Comparison of ENCODE assay signal across 1 cellular context in the genomic region with DNA sequence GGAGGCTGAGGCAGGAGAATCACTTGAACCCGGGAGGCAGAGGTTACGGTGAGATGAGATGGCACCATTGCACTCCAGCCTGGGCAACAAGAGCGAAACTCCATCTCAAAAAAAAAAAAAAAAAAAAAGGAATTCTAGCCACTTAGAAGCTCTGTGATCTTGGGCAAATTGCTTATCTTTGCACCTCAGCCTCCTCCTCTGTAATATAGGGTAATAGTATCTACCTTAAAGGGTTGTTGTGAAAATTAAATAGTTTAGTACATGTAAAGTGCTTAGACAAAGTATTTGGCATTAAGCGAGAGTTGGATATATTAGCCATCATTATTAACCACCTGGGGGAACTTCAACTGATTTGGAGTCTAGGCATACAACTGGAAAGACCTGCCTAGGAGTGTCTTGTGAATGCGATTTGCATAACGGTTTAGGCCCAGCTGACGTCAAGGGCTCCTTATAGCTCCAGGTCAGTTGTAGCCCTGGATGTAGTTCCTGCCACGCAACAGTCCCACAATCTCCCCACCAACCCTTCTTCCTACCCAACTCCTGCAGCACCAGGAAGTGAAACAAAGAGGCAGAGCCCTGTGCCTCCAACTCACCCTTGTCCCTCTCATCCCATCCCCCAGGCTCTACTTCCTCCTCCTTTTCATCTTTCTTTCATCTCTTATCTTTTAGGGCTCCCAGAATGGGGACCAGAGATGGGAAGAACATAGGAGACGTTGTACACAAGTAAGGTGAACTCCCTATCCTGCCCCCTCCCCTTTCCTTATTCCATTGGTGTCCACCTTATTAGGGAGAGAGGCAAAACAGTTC.
A peak's percentile ranks its signal among the peaks of the same experiment; 100 is the strongest.
TF ChIP-seq lines count a peak whose summit lies in the region.

No MANE protein-coding gene starts in this region.

TF ChIP-seq in K562, 482 proteins besides CTCF, POLR2A, EP300 and RAD21 (continued from another document and continues in another):
- TF ChIP-seq TBP (optimal IDR thresholded peaks at IDR 0.05; ENCODE audit: low read depth, low read length): peak; percentile 74
- TF ChIP-seq GTF2E2 (tag; IDR thresholded peaks at IDR 0.05): peak; percentile 64; the same call in 1 of the 2 replicates
- no peak for TF ChIP-seq FUS (optimal IDR thresholded peaks at IDR 0.05; ENCODE audit: low read depth, low read length)
- no peak for TF ChIP-seq HNRNPLL (IDR thresholded peaks at IDR 0.05; ENCODE audit: low read depth, low read length, poor library complexity, severe bottlenecking)
- TF ChIP-seq TCFL5 (CRISPR knock-in tag; conservative IDR thresholded peaks at IDR 0.05): no peak
- TF ChIP-seq, protein P1, sequence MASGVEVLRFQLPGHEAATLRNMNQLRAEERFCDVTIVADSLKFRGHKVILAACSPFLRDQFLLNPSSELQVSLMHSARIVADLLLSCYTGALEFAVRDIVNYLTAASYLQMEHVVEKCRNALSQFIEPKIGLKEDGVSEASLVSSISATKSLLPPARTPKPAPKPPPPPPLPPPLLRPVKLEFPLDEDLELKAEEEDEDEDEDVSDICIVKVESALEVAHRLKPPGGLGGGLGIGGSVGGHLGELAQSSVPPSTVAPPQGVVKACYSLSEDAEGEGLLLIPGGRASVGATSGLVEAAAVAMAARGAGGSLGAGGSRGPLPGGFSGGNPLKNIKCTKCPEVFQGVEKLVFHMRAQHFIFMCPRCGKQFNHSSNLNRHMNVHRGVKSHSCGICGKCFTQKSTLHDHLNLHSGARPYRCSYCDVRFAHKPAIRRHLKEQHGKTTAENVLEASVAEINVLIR (CRISPR knock-in tag; IDR thresholded peaks at IDR 0.05): peak; percentile 70
- TF ChIP-seq, protein P2, sequence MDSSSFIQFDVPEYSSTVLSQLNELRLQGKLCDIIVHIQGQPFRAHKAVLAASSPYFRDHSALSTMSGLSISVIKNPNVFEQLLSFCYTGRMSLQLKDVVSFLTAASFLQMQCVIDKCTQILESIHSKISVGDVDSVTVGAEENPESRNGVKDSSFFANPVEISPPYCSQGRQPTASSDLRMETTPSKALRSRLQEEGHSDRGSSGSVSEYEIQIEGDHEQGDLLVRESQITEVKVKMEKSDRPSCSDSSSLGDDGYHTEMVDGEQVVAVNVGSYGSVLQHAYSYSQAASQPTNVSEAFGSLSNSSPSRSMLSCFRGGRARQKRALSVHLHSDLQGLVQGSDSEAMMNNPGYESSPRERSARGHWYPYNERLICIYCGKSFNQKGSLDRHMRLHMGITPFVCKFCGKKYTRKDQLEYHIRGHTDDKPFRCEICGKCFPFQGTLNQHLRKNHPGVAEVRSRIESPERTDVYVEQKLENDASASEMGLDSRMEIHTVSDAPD (CRISPR knock-in tag; IDR thresholded peaks at IDR 0.05): no peak
- TF ChIP-seq FOSL1 (tag; conservative IDR thresholded peaks at IDR 0.05): peak; percentile 46; the same call in 1 of the 2 replicates
- no peak for TF ChIP-seq HMG20A (CRISPR knock-in tag; conservative IDR thresholded peaks at IDR 0.05)
- 0 out of 4 replicates have a peak, but pooled peaks of 1 of the 2 experiments have one; percentile 32 for TF ChIP-seq KDM1A (IDR thresholded peaks at IDR 0.05)
- TF ChIP-seq, protein P3, sequence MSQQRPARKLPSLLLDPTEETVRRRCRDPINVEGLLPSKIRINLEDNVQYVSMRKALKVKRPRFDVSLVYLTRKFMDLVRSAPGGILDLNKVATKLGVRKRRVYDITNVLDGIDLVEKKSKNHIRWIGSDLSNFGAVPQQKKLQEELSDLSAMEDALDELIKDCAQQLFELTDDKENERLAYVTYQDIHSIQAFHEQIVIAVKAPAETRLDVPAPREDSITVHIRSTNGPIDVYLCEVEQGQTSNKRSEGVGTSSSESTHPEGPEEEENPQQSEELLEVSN (IDR thresholded peaks at IDR 0.05; ENCODE audit: borderline replicate concordance in 1 of 2, extremely low read depth in 1 of 2, insufficient read depth in 1 of 2, insufficient read length in 1 of 2, low read depth in 1 of 2, low read length in 1 of 2, poor library complexity in 1 of 2, severe bottlenecking in 1 of 2): peak in 1 of 2 experiments; percentile 26
- peak; percentile 94 for TF ChIP-seq POLR2B (IDR thresholded peaks at IDR 0.05; ENCODE audit: low read depth, partially characterized antibody)
- peak; percentile 77; the same call in 1 of the 2 replicates for TF ChIP-seq SREBF1 (IDR thresholded peaks at IDR 0.05; ENCODE audit: borderline replicate concordance, low read depth, low read length)
- TF ChIP-seq, protein P4, sequence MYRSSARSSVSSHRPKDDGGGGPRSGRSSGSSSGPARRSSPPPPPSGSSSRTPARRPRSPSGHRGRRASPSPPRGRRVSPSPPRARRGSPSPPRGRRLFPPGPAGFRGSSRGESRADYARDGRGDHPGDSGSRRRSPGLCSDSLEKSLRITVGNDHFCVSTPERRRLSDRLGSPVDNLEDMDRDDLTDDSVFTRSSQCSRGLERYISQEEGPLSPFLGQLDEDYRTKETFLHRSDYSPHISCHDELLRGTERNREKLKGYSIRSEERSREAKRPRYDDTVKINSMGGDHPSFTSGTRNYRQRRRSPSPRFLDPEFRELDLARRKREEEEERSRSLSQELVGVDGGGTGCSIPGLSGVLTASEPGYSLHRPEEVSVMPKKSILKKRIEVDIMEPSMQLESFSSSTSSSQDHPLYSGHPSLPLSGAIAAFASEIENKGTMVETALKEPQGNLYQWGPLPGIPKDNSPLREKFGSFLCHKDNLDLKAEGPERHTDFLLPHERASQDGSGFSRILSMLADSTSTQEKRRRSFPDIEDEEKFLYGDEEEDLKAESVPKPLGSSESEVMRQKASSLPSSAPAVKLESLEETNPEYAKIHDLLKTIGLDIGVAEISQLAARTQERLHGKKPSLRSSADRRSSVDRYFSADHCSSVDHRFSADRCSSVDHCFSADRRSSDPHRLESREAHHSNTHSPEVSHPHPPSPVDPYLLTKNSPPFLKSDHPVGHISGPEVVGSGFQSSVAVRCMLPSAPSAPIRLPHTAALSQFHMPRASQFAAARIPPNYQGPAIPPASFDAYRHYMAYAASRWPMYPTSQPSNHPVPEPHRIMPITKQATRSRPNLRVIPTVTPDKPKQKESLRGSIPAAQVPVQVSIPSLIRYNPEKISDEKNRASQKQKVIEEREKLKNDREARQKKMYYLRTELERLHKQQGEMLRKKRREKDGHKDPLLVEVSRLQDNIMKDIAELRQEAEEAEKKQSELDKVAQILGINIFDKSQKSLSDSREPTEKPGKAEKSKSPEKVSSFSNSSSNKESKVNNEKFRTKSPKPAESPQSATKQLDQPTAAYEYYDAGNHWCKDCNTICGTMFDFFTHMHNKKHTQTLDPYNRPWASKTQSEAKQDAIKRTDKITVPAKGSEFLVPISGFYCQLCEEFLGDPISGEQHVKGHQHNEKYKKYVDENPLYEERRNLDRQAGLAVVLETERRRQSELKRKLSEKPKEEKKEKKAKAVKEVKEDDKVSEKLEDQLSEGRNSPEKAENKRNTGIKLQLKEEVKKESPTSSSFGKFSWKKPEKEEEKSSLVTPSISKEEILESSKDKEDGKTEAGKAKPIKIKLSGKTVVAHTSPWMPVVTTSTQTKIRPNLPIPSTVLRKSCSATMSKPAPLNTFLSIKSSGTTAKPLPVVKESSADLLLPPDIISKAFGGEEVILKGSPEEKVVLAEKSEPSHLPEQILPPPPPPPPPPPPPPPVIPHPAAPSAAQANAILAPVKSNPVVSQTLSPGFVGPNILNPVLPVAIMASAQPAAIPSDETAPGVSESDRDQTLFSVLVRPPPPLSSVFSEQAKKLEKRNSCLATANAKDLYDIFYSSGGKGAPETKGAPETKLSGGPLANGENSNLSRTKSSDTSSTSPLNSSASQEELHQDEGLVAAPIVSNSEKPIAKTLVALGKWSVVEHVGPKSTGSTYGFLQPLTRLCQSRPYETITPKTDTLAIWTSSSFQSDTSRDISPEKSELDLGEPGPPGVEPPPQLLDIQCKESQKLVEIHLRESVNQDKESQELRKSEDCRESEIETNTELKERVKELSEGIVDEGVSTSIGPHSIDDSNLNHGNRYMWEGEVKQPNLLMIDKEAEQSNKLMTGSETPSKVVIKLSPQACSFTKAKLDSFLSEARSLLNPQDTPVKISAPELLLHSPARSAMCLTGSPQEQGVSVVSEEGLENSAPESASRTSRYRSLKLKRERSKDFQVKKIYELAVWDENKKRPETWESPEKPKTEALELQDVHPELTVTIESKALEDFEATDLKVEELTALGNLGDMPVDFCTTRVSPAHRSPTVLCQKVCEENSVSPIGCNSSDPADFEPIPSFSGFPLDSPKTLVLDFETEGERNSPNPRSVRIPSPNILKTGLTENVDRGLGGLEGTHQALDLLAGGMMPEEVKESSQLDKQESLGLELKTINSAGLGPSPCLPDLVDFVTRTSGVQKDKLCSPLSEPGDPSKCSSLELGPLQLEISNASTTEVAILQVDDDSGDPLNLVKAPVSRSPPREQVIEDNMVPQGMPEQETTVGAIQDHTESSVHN (IDR thresholded peaks at IDR 0.05; ENCODE audit: borderline replicate concordance in 1 of 2, low read depth in 1 of 2): peak in 1 of 2 experiments; percentile 53; a peak in 1 of 4 replicates
- TF ChIP-seq GABPB1 (CRISPR knock-in tag; IDR thresholded peaks at IDR 0.05): peak; percentile 71
- TF ChIP-seq, protein P5, sequence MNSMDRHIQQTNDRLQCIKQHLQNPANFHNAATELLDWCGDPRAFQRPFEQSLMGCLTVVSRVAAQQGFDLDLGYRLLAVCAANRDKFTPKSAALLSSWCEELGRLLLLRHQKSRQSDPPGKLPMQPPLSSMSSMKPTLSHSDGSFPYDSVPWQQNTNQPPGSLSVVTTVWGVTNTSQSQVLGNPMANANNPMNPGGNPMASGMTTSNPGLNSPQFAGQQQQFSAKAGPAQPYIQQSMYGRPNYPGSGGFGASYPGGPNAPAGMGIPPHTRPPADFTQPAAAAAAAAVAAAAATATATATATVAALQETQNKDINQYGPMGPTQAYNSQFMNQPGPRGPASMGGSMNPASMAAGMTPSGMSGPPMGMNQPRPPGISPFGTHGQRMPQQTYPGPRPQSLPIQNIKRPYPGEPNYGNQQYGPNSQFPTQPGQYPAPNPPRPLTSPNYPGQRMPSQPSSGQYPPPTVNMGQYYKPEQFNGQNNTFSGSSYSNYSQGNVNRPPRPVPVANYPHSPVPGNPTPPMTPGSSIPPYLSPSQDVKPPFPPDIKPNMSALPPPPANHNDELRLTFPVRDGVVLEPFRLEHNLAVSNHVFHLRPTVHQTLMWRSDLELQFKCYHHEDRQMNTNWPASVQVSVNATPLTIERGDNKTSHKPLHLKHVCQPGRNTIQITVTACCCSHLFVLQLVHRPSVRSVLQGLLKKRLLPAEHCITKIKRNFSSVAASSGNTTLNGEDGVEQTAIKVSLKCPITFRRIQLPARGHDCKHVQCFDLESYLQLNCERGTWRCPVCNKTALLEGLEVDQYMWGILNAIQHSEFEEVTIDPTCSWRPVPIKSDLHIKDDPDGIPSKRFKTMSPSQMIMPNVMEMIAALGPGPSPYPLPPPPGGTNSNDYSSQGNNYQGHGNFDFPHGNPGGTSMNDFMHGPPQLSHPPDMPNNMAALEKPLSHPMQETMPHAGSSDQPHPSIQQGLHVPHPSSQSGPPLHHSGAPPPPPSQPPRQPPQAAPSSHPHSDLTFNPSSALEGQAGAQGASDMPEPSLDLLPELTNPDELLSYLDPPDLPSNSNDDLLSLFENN (IDR thresholded peaks at IDR 0.05; ENCODE audit: low read depth in 2 of 2, low read length in 2 of 2): peak in 1 of 2 experiments; percentile 19; a peak in 1 of 4 replicates
- TF ChIP-seq, protein P6, sequence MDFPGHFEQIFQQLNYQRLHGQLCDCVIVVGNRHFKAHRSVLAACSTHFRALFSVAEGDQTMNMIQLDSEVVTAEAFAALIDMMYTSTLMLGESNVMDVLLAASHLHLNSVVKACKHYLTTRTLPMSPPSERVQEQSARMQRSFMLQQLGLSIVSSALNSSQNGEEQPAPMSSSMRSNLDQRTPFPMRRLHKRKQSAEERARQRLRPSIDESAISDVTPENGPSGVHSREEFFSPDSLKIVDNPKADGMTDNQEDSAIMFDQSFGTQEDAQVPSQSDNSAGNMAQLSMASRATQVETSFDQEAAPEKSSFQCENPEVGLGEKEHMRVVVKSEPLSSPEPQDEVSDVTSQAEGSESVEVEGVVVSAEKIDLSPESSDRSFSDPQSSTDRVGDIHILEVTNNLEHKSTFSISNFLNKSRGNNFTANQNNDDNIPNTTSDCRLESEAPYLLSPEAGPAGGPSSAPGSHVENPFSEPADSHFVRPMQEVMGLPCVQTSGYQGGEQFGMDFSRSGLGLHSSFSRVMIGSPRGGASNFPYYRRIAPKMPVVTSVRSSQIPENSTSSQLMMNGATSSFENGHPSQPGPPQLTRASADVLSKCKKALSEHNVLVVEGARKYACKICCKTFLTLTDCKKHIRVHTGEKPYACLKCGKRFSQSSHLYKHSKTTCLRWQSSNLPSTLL (IDR thresholded peaks at IDR 0.05): 0 out of 2 replicates have a peak, but pooled peaks have one; percentile 18
- peak; percentile 40 for TF ChIP-seq POLR2AphosphoS5 (IDR thresholded peaks at IDR 0.05; ENCODE audit: control insufficient read depth, insufficient read depth, low read depth, low read length)
- peak; percentile 53 for TF ChIP-seq CREB1 (IDR thresholded peaks at IDR 0.05)
- TF ChIP-seq CREB1 (CRISPR knock-in tag; IDR thresholded peaks at IDR 0.05): peak; percentile 70
- TF ChIP-seq HDAC1 (IDR thresholded peaks at IDR 0.05): peak in 1 of 2 experiments; percentile 59; a peak in 2 of 4 replicates
- TF ChIP-seq RCOR1 (IDR thresholded peaks at IDR 0.05; ENCODE audit: borderline replicate concordance in 1 of 2, low read depth in 2 of 2, low read length in 2 of 2): peak in 1 of 2 experiments; percentile 68; a peak in 2 of 4 replicates
- 0 out of 2 replicates have a peak, but pooled peaks have one; percentile 32 for TF ChIP-seq ZNF668 (CRISPR knock-in tag; IDR thresholded peaks at IDR 0.05)
- no peak for TF ChIP-seq DIDO1 (tag; IDR thresholded peaks at IDR 0.05; ENCODE audit: low read depth)
- no peak for TF ChIP-seq HEY1 (CRISPR knock-in tag; IDR thresholded peaks at IDR 0.05; ENCODE audit: borderline replicate concordance)
- 0 out of 2 replicates have a peak, but pooled peaks have one; percentile 17 for TF ChIP-seq ADNP (tag; IDR thresholded peaks at IDR 0.05)
- TF ChIP-seq RNF2 (IDR thresholded peaks at IDR 0.05): peak; percentile 69; the same call in 1 of the 2 replicates
- TF ChIP-seq MEF2D (tag; conservative IDR thresholded peaks at IDR 0.05; ENCODE audit: low read depth): peak; percentile 67
- TF ChIP-seq TCF7 (IDR thresholded peaks at IDR 0.05; ENCODE audit: borderline replicate concordance): peak; percentile 90; the same call in 1 of the 2 replicates
- TF ChIP-seq, protein P7, sequence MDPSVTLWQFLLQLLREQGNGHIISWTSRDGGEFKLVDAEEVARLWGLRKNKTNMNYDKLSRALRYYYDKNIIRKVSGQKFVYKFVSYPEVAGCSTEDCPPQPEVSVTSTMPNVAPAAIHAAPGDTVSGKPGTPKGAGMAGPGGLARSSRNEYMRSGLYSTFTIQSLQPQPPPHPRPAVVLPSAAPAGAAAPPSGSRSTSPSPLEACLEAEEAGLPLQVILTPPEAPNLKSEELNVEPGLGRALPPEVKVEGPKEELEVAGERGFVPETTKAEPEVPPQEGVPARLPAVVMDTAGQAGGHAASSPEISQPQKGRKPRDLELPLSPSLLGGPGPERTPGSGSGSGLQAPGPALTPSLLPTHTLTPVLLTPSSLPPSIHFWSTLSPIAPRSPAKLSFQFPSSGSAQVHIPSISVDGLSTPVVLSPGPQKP (CRISPR knock-in tag; IDR thresholded peaks at IDR 0.05): no peak
- TF ChIP-seq ELF2 (CRISPR knock-in tag; IDR thresholded peaks at IDR 0.05): peak; percentile 83
- no peak for TF ChIP-seq ZNF507 (tag; conservative IDR thresholded peaks at IDR 0.05)
- no peak for TF ChIP-seq BDP1 (IDR thresholded peaks at IDR 0.05; ENCODE audit: insufficient read depth, insufficient read length)
- no peak for TF ChIP-seq WHSC1 (IDR thresholded peaks at IDR 0.05; ENCODE audit: low read length)
